In the genomic region with DNA sequence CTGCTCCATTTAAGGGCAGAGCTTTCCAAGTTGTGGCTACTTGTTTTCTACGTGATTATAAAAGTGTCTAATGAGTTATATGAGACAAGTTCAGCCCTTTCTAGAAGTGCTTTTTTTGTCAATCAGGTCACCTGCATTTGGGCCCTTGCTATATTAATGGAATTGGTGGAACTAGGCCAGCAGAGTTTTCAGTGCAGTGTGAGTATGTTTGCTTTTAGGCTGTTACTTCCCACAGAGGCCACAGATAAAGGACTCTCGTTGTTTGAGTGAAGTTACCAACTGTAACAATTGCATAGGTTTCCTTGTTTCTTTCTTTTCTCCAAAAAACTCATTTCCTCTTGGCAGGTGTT, we compare ENCODE assay signal across 10 cellular contexts. TPM values are rescaled to one million over a fixed set of nuclear protein-coding genes. Genes with fewer than 3 reads are reported as not detected.
A peak's percentile ranks its signal among the peaks of the same experiment; 100 is the strongest.
DNase-seq lines count a peak whose midpoint lies in the region; ATAC-seq and TF ChIP-seq lines count a peak whose summit lies in the region.
"Had no signal": no experiment of that assay in that cellular context is flagged by ENCODE, and none has a peak within 500 bp of the region (broad histone marks: within the 10 kb centered on the region; RNA-seq: fewer than 3 reads in every experiment).

No MANE protein-coding gene starts in this region.

- peak overlapping the region; percentile 49 to 76 (median 56) for H3K27ac ChIP-seq in gastroesophageal sphincter
- H3K27ac ChIP-seq: A549 had no signal

- no peaks in the 10 kb centered on the region for H3K9me3 Mint-ChIP-seq in stimulated activated naive CD8-positive, alpha-beta T cell treated with anti-CD3 and anti-CD28 coated beads, Interleukin-15, amount 100 ng/mL, for 72 hours

- peak; percentile 54 for DNase-seq in NCI-H748 (lab: John Stamatoyannopoulos, UW; ENCODE audit: unreplicated experiment)
- DNase-seq in NCI-H748 treated with DMSO at 0.1 percent for 48 hours (lab: John Stamatoyannopoulos, UW) = no peak
- no peak for DNase-seq in stimulated activated naive CD8-positive, alpha-beta T cell treated with anti-CD3 and anti-CD28 coated beads, Interleukin-15, amount 100 ng/mL, for 72 hours
- DNase-seq in cortex of kidney (lab: John Stamatoyannopoulos, UW) = no peak
- no peak for DNase-seq in iPS-NIHi11 (ENCODE audit: low spot score)
- DNase-seq: NCI-H226 had no signal

- peaks cover 3 to 41% (median 13%) of the 10 kb centered on the region in 3 donors for H3K4me1 ChIP-seq in gastroesophageal sphincter

- WGBS in gastroesophageal sphincter (ENCODE audit: low coverage in 1 of 2), 2 donors = 19 to 23% methylated on average over 2 of the region's 2 CpGs

- no peaks in the 10 kb centered on the region for H3K9me3 ChIP-seq in gastroesophageal sphincter
- H3K9me3 ChIP-seq: A549 had no signal

- H3K27me3 ChIP-seq in gastroesophageal sphincter = no peaks in the 10 kb centered on the region

- ATAC-seq in SK-N-SH treated with all-trans-retinoic acid at 6 μM for 48 hours (no peak), gastroesophageal sphincter (no peak), HG03571 (IDR thresholded peaks at IDR 0.05; ENCODE audit: unreplicated experiment) (no peak)
- ATAC-seq in stimulated activated naive CD8-positive, alpha-beta T cell treated with anti-CD3 and anti-CD28 coated beads, Interleukin-15, amount 100 ng/mL, for 72 hours = no peak
- ATAC-seq: A549 had no signal

- TF ChIP-seq POLR2A in gastroesophageal sphincter (IDR thresholded peaks at IDR 0.05) = no peak

- no peaks in the 10 kb centered on the region for H3K27me3 Mint-ChIP-seq in stimulated activated naive CD8-positive, alpha-beta T cell treated with anti-CD3 and anti-CD28 coated beads, Interleukin-15, amount 100 ng/mL, for 72 hours

- TF ChIP-seq EP300 in gastroesophageal sphincter (IDR thresholded peaks at IDR 0.05) = no peak

- H3K36me3 ChIP-seq in gastroesophageal sphincter = peaks cover 0 to 6% of the 10 kb centered on the region in 2 donors

- H3K4me3 ChIP-seq in gastroesophageal sphincter = no peak overlapping the region
- H3K4me3 ChIP-seq: A549 had no signal

- peak overlapping the region; percentile 97 to 100 for H3K27ac Mint-ChIP-seq in stimulated activated naive CD8-positive, alpha-beta T cell treated with anti-CD3 and anti-CD28 coated beads, Interleukin-15, amount 100 ng/mL, for 72 hours

- H3K4me3 Mint-ChIP-seq in stimulated activated naive CD8-positive, alpha-beta T cell treated with anti-CD3 and anti-CD28 coated beads, Interleukin-15, amount 100 ng/mL, for 72 hours = peak overlapping the region; percentile 81 to 99

- no peak for TF ChIP-seq CTCF in gastroesophageal sphincter (IDR thresholded peaks at IDR 0.05)

- H3K4me1 Mint-ChIP-seq in stimulated activated naive CD8-positive, alpha-beta T cell treated with anti-CD3 and anti-CD28 coated beads, Interleukin-15, amount 100 ng/mL, for 72 hours = peaks cover 85% of the 10 kb centered on the region

TF ChIP-seq in SK-N-SH treated with all-trans-retinoic acid at 6 μM for 48 hours, 23 proteins besides CTCF, POLR2A, EP300 and RAD21:
- no peak for TF ChIP-seq OSR1 (CRISPR knock-in tag; IDR thresholded peaks at IDR 0.05)
- no peak for TF ChIP-seq ZNF565 (CRISPR knock-in tag; conservative IDR thresholded peaks at IDR 0.05; ENCODE audit: low read depth)
- peak; percentile 49 for TF ChIP-seq ISL1 (CRISPR knock-in tag; IDR thresholded peaks at IDR 0.05)
- TF ChIP-seq SNAI2 (CRISPR knock-in tag; IDR thresholded peaks at IDR 0.05) = no peak
TF ChIP-seq in SK-N-SH treated with all-trans-retinoic acid at 6 μM for 48 hours: peak in this region for 1.

RNA-seq across cellular contexts. Expression of gene SMAP2, which starts 10.9 kb away (rescaled TPM):
- 10 to 100 TPM; 19.9 to 43.2 (median 26.6) TPM for total RNA-seq in gastroesophageal sphincter
